In genomic region chr5:79240561-79240960, GRCh38 we compare ENCODE assay signal across 2 cellular contexts.
TF ChIP-seq lines count a peak whose summit lies in the region.

No MANE protein-coding gene starts in this region.

TF ChIP-seq in SK-N-SH, 30 proteins besides CTCF, POLR2A, EP300 and RAD21:
- TF ChIP-seq, protein P1, sequence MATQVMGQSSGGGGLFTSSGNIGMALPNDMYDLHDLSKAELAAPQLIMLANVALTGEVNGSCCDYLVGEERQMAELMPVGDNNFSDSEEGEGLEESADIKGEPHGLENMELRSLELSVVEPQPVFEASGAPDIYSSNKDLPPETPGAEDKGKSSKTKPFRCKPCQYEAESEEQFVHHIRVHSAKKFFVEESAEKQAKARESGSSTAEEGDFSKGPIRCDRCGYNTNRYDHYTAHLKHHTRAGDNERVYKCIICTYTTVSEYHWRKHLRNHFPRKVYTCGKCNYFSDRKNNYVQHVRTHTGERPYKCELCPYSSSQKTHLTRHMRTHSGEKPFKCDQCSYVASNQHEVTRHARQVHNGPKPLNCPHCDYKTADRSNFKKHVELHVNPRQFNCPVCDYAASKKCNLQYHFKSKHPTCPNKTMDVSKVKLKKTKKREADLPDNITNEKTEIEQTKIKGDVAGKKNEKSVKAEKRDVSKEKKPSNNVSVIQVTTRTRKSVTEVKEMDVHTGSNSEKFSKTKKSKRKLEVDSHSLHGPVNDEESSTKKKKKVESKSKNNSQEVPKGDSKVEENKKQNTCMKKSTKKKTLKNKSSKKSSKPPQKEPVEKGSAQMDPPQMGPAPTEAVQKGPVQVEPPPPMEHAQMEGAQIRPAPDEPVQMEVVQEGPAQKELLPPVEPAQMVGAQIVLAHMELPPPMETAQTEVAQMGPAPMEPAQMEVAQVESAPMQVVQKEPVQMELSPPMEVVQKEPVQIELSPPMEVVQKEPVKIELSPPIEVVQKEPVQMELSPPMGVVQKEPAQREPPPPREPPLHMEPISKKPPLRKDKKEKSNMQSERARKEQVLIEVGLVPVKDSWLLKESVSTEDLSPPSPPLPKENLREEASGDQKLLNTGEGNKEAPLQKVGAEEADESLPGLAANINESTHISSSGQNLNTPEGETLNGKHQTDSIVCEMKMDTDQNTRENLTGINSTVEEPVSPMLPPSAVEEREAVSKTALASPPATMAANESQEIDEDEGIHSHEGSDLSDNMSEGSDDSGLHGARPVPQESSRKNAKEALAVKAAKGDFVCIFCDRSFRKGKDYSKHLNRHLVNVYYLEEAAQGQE (IDR thresholded peaks at IDR 0.05; ENCODE audit: low read depth, low read length) = no peak
- TF ChIP-seq, protein P2, sequence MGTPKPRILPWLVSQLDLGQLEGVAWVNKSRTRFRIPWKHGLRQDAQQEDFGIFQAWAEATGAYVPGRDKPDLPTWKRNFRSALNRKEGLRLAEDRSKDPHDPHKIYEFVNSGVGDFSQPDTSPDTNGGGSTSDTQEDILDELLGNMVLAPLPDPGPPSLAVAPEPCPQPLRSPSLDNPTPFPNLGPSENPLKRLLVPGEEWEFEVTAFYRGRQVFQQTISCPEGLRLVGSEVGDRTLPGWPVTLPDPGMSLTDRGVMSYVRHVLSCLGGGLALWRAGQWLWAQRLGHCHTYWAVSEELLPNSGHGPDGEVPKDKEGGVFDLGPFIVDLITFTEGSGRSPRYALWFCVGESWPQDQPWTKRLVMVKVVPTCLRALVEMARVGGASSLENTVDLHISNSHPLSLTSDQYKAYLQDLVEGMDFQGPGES (IDR thresholded peaks at IDR 0.05; ENCODE audit: low read depth, low read length) = no peak
- TF ChIP-seq USF2 (IDR thresholded peaks at IDR 0.05; ENCODE audit: borderline replicate concordance, low read depth, low read length) (no peak), TEAD4 (IDR thresholded peaks at IDR 0.05; ENCODE audit: borderline replicate concordance, insufficient read depth) (no peak), SIN3A (IDR thresholded peaks at IDR 0.05; ENCODE audit: borderline replicate concordance, low read depth, low read length) (no peak), RXRA (IDR thresholded peaks at IDR 0.05; ENCODE audit: borderline replicate concordance, low read depth) (no peak), MXI1 (IDR thresholded peaks at IDR 0.05; ENCODE audit: low read depth, low read length) (no peak), FOXM1 (IDR thresholded peaks at IDR 0.05; ENCODE audit: low read depth) (no peak), FOSL2 (IDR thresholded peaks at IDR 0.05; ENCODE audit: borderline replicate concordance, low read depth) (no peak), SMC3 (IDR thresholded peaks at IDR 0.05; ENCODE audit: low read depth, low read length) (no peak), YY1 (IDR thresholded peaks at IDR 0.05; ENCODE audit: low read depth) (no peak), RFX5 (IDR thresholded peaks at IDR 0.05; ENCODE audit: low read length) (no peak), PBX3 (IDR thresholded peaks at IDR 0.05) (no peak), NRF1 (IDR thresholded peaks at IDR 0.05; ENCODE audit: low read depth, low read length) (no peak)
- TF ChIP-seq, protein P3, sequence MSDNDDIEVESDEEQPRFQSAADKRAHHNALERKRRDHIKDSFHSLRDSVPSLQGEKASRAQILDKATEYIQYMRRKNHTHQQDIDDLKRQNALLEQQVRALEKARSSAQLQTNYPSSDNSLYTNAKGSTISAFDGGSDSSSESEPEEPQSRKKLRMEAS (IDR thresholded peaks at IDR 0.05; ENCODE audit: low read depth) = no peak

TF ChIP-seq in SK-N-SH treated with all-trans-retinoic acid at 6 μM for 48 hours, 23 proteins besides CTCF, POLR2A, EP300 and RAD21 (continued from another document):
- TF ChIP-seq, protein P4, sequence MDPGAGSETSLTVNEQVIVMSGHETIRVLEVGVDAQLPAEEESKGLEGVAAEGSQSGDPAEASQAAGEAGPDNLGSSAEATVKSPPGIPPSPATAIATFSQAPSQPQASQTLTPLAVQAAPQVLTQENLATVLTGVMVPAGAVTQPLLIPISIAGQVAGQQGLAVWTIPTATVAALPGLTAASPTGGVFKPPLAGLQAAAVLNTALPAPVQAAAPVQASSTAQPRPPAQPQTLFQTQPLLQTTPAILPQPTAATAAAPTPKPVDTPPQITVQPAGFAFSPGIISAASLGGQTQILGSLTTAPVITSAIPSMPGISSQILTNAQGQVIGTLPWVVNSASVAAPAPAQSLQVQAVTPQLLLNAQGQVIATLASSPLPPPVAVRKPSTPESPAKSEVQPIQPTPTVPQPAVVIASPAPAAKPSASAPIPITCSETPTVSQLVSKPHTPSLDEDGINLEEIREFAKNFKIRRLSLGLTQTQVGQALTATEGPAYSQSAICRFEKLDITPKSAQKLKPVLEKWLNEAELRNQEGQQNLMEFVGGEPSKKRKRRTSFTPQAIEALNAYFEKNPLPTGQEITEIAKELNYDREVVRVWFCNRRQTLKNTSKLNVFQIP (CRISPR knock-in tag; IDR thresholded peaks at IDR 0.05; ENCODE audit: borderline replicate concordance, low read depth) = no peak
- TF ChIP-seq ISL1 (CRISPR knock-in tag; IDR thresholded peaks at IDR 0.05) = no peak
- TF ChIP-seq, protein P5, sequence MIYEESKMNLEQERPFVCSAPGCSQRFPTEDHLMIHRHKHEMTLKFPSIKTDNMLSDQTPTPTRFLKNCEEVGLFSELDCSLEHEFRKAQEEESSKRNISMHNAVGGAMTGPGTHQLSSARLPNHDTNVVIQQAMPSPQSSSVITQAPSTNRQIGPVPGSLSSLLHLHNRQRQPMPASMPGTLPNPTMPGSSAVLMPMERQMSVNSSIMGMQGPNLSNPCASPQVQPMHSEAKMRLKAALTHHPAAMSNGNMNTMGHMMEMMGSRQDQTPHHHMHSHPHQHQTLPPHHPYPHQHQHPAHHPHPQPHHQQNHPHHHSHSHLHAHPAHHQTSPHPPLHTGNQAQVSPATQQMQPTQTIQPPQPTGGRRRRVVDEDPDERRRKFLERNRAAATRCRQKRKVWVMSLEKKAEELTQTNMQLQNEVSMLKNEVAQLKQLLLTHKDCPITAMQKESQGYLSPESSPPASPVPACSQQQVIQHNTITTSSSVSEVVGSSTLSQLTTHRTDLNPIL (CRISPR knock-in tag; IDR thresholded peaks at IDR 0.05; ENCODE audit: low read depth) = no peak
- no peak for TF ChIP-seq SNAI2 (CRISPR knock-in tag; IDR thresholded peaks at IDR 0.05)
- TF ChIP-seq TOX (CRISPR knock-in tag; IDR thresholded peaks at IDR 0.05; ENCODE audit: borderline replicate concordance) = no peak
- no peak for TF ChIP-seq RARB (CRISPR knock-in tag; IDR thresholded peaks at IDR 0.05)
- TF ChIP-seq CSDC2 (CRISPR knock-in tag; IDR thresholded peaks at IDR 0.05) = no peak
- no peak for TF ChIP-seq ZNF8 (CRISPR knock-in tag; IDR thresholded peaks at IDR 0.05)
- TF ChIP-seq PPARA (CRISPR knock-in tag; IDR thresholded peaks at IDR 0.05; ENCODE audit: borderline replicate concordance) = no peak
- TF ChIP-seq OSR1 (CRISPR knock-in tag; IDR thresholded peaks at IDR 0.05) = no peak
- TF ChIP-seq ZFP3 (CRISPR knock-in tag; IDR thresholded peaks at IDR 0.05) = no peak
- TF ChIP-seq ARNTL (CRISPR knock-in tag; IDR thresholded peaks at IDR 0.05; ENCODE audit: borderline replicate concordance, low read depth) = no peak
